Comparison of ENCODE assay signal across 24 cellular contexts in the genomic region with DNA sequence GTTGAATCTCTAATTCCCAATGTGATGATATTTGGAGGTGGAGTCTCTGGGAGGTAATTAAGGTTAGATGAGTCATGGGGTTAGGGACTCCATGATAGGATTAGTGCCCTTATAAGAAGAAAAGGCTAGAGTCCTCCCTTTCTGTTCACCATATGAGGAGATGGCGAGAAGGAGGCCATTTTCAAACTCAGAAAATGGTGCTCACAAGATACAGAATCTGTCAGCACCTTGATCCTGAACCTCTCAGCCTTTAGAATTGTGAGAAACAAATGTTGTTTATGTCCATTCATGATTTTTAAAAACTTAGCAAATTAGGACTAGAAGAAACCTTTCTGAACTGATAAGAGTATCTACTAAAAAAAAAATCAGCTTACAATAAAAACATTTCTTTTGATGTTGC. TPM values are rescaled to one million over a fixed set of nuclear protein-coding genes. Genes with fewer than 3 reads are reported as not detected.
"Had no signal": no experiment of that assay in that cellular context is flagged by ENCODE, and none has a peak within 500 bp of the region (broad histone marks: within the 10 kb centered on the region; RNA-seq: fewer than 3 reads in every experiment).

No MANE protein-coding gene starts in this region.

- H3K27ac Mint-ChIP-seq: mesothelial cell of epicardium; naive B cell; naive thymus-derived CD8-positive, alpha-beta T cell had no signal

- H3K4me1 Mint-ChIP-seq: naive B cell; naive thymus-derived CD8-positive, alpha-beta T cell had no signal

- DNase-seq: dermis blood vessel endothelial cell; dorsolateral prefrontal cortex; effector CD4-positive, alpha-beta T cell; effector memory CD4-positive, alpha-beta T cell; esophagus squamous epithelium; foreskin melanocyte; gastrocnemius medialis; glutamatergic neuron; head of caudate nucleus; heart right ventricle; hippocampal formation; left cardiac atrium; left lung; left ventricle myocardium superior; lower lobe of right lung; mucosa of descending colon; naive B cell; naive thymus-derived CD8-positive, alpha-beta T cell had no signal

- H3K27me3 ChIP-seq: dorsolateral prefrontal cortex, esophagus squamous epithelium, gastrocnemius medialis, heart right ventricle, left lung had no signal

- H3K36me3 ChIP-seq: esophagus squamous epithelium, gastrocnemius medialis, heart right ventricle, left lung, lower lobe of right lung had no signal

- ATAC-seq: heart right ventricle; left cardiac atrium; left lung; left ventricle myocardium superior; lower lobe of right lung; mucosa of descending colon; naive thymus-derived CD8-positive, alpha-beta T cell had no signal

- H3K27ac ChIP-seq: coronary artery, dorsolateral prefrontal cortex, esophagus squamous epithelium, gastrocnemius medialis, heart right ventricle, left lung, lower lobe of right lung had no signal

- H3K4me1 ChIP-seq: esophagus squamous epithelium, gastrocnemius medialis, heart right ventricle, left lung, lower lobe of right lung had no signal

- H3K4me3 Mint-ChIP-seq: mesothelial cell of epicardium; naive B cell; naive thymus-derived CD8-positive, alpha-beta T cell had no signal

- FAIRE-seq: endothelial cell of umbilical vein, islet of Langerhans, keratinocyte had no signal

- H3K4me3 ChIP-seq: coronary artery, dorsolateral prefrontal cortex, esophagus squamous epithelium, gastrocnemius medialis, heart right ventricle, left lung, lower lobe of right lung, mucosa of descending colon had no signal

RNA-seq across cellular contexts. Expression of gene RASSF10, which starts 57.7 kb away (rescaled TPM):
- total RNA-seq: endothelial cell of umbilical vein; myocyte; naive thymus-derived CD8-positive, alpha-beta T cell had no signal
- polyA plus RNA-seq: naive thymus-derived CD8-positive, alpha-beta T cell had no signal
